24 cellular contexts compared by ENCODE assay signal in the genomic region with DNA sequence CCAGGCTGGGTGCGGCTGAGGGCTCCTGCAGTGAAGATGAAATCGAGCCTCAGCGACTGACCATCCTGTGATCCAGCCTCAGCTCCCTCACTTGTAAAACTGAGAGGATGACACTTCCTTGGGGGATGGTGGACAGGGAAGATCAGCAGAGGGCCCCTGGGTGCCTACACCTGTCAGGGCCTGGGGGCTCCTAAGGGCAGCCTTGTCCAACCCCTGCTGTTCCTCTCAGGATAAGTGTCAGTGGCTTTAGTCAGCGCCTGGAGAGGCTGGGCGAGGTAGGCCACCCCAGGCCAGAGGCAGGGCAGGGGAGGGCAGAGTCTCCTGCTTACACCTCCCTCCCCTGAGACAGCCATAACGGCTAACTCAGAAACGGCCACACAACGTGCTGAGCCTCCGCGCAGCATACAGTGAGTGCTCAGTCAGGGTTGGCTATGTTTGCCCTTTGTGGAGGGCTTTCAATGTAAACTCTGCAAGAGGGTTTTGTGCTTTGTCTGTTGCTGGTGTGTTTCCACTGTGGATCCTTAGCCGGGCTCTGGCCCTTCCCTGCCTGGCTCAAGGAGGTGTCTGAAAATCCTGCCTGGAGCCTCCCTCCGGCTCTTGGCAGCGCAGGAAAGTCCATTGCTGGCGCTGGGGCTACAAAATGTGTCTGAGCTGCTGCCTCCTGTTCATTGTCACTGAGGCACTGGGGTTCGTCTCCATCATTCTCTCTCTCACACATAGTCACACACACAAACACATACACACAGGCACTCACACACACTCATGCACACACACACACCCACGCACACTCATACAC.
DNase-seq lines count a peak whose midpoint lies in the region; ATAC-seq and TF ChIP-seq lines count a peak whose summit lies in the region.
"Had no signal": no experiment of that assay in that cellular context is flagged by ENCODE, and none has a peak within 500 bp of the region (broad histone marks: within the 10 kb centered on the region; RNA-seq: fewer than 3 reads in every experiment).

No MANE protein-coding gene starts in this region.

- no peak overlapping the region for H3K27ac Mint-ChIP-seq in neural progenitor cell
- H3K27ac Mint-ChIP-seq: activated CD4-positive, alpha-beta T cell treated with anti-CD3 and anti-CD28 coated beads, Interleukin-2, amount 10 ng/mL, durations not matched to agents 7 days and 5 days; CD4-positive, CD25-positive, alpha-beta regulatory T cell; effector memory CD8-positive, alpha-beta T cell; progenitor cell of endocrine pancreas; WTC11 had no signal

- H3K9ac ChIP-seq in neural progenitor cell = no peak overlapping the region
- H3K9ac ChIP-seq: GM23248 had no signal

- H3K4me2 ChIP-seq in neural progenitor cell = no peak overlapping the region

- peak overlapping the region; percentile 28 for H3K4me3 ChIP-seq in WERI-Rb-1 (ENCODE audit: low read depth, low read length)
- H3K4me3 ChIP-seq in neural progenitor cell = no peak overlapping the region
- H3K4me3 ChIP-seq: GM23248, heart left ventricle, SJCRH30, thoracic aorta had no signal

- H3K9me3 ChIP-seq in WERI-Rb-1 (ENCODE audit: severe bottlenecking) (no peaks in the 10 kb centered on the region), neural progenitor cell (ENCODE audit: low read depth) (no peaks in the 10 kb centered on the region)
- H3K9me3 ChIP-seq: heart left ventricle, SJCRH30, thoracic aorta had no signal

- no peak overlapping the region for H3K4me3 Mint-ChIP-seq in neural progenitor cell
- H3K4me3 Mint-ChIP-seq: activated CD4-positive, alpha-beta T cell treated with anti-CD3 and anti-CD28 coated beads, Interleukin-2, amount 10 ng/mL, durations not matched to agents 7 days and 5 days; CD4-positive, CD25-positive, alpha-beta regulatory T cell; effector memory CD8-positive, alpha-beta T cell; WTC11 had no signal

- no peaks in the 10 kb centered on the region for H4K20me1 ChIP-seq in neural progenitor cell (ENCODE audit: low read depth)

- no peaks in the 10 kb centered on the region for H3K36me3 ChIP-seq in WERI-Rb-1
- no peaks in the 10 kb centered on the region for H3K36me3 ChIP-seq in neural progenitor cell
- H3K36me3 ChIP-seq: heart left ventricle, SJCRH30, thoracic aorta had no signal

- POLR2A ChIA-PET in HEK293T (lab: Yijun Ruan, JAX) = no interaction called here

- no peaks in the 10 kb centered on the region for H3K27me3 ChIP-seq in WERI-Rb-1 (ENCODE audit: insufficient read depth, low read depth, severe bottlenecking)
- no peaks in the 10 kb centered on the region for H3K27me3 ChIP-seq in neural progenitor cell

- H3K4me1 ChIP-seq in neural progenitor cell = peaks cover 26% of the 10 kb centered on the region
- H3K4me1 ChIP-seq: heart left ventricle, SJCRH30 had no signal

- no peak overlapping the region for H2AFZ ChIP-seq in neural progenitor cell (replicated peaks)
- H2AFZ ChIP-seq: GM23248 had no signal

- CTCF ChIA-PET in HEK293T (lab: Yijun Ruan, JAX) = no interaction called here

- peaks cover 1% of the 10 kb centered on the region for H3K9me3 Mint-ChIP-seq in neural progenitor cell
- H3K9me3 Mint-ChIP-seq: activated CD4-positive, alpha-beta T cell treated with anti-CD3 and anti-CD28 coated beads, Interleukin-2, amount 10 ng/mL, durations not matched to agents 7 days and 5 days; CD4-positive, CD25-positive, alpha-beta regulatory T cell; effector memory CD8-positive, alpha-beta T cell had no signal

- no peak for TF ChIP-seq CTCF in WERI-Rb-1 (IDR thresholded peaks at IDR 0.05; ENCODE audit: low read depth, low read length)
- no peak for TF ChIP-seq CTCF in neural progenitor cell (IDR thresholded peaks at IDR 0.05)

- no peaks in the 10 kb centered on the region for H3K36me3 Mint-ChIP-seq in neural progenitor cell
- H3K36me3 Mint-ChIP-seq: CD4-positive, CD25-positive, alpha-beta regulatory T cell; WTC11 had no signal

- H3F3A ChIP-seq in neural progenitor cell (ENCODE audit: low read depth) = peaks cover 4% of the 10 kb centered on the region

- H3K4me1 Mint-ChIP-seq in neural progenitor cell = peaks cover 14% of the 10 kb centered on the region
- H3K4me1 Mint-ChIP-seq: activated CD4-positive, alpha-beta T cell treated with anti-CD3 and anti-CD28 coated beads, Interleukin-2, amount 10 ng/mL, durations not matched to agents 7 days and 5 days; CD4-positive, CD25-positive, alpha-beta regulatory T cell had no signal

- DNase-seq in NCI-H1417 (lab: John Stamatoyannopoulos, UW) = peak in 2 of 3 experiments; percentile 25 to 43
- no peak for DNase-seq in NCI-H1417 treated with DMSO at 0.1 percent for 48 hours (lab: John Stamatoyannopoulos, UW)
- peak; percentile 51 for DNase-seq in DMS153 (lab: John Stamatoyannopoulos, UW)
- DNase-seq in WERI-Rb-1 = peak; percentile 94
- DNase-seq in neural progenitor cell (ENCODE audit: low spot score) = peak; percentile 28
- no peak for DNase-seq in activated CD4-positive, alpha-beta T cell treated with anti-CD3 and anti-CD28 coated beads, Interleukin-2, amount 50 U/mL, for 1 hour
- DNase-seq in HEK293T (ENCODE audit: extremely low spot score) = no peak
- DNase-seq: 8988T; activated CD4-positive, alpha-beta T cell treated with anti-CD3 and anti-CD28 coated beads, Interleukin-2, amount 10 ng/mL, durations not matched to agents 7 days and 5 days; activated naive CD4-positive, alpha-beta T cell treated with anti-CD3 and anti-CD28 coated beads, Interleukin-2, amount 50 U/mL, for 16 hours; CD4-positive, CD25-positive, alpha-beta regulatory T cell; effector memory CD8-positive, alpha-beta T cell; foreskin fibroblast; GM23248; kidney glomerular epithelial cell; NCI-H2081; NCI-H524; SJCRH30; stimulated activated naive CD4-positive, alpha-beta T cell treated with Interleukin-2 at 50 U/mL for 16 hours had no signal

- no peaks in the 10 kb centered on the region for H3K79me2 ChIP-seq in neural progenitor cell (ENCODE audit: low read depth)

- H3K27ac ChIP-seq in WERI-Rb-1 (peak overlapping the region; percentile 84), neural progenitor cell (no peak overlapping the region)
- H3K27ac ChIP-seq: GM23248, heart left ventricle, SJCRH30, thoracic aorta had no signal

- no peak for ATAC-seq in GM18861 (IDR thresholded peaks at IDR 0.05; ENCODE audit: unreplicated experiment)
- ATAC-seq: effector memory CD8-positive, alpha-beta T cell; heart left ventricle; WTC11 had no signal

- peaks cover 2% of the 10 kb centered on the region for H3K27me3 Mint-ChIP-seq in neural progenitor cell (ENCODE audit: insufficient read depth, low read depth)

TF ChIP-seq in HEK293T, 16 proteins besides CTCF, POLR2A, EP300 and RAD21:
- TF ChIP-seq BHLHE40 (IDR thresholded peaks at IDR 0.05; ENCODE audit: borderline replicate concordance) = no peak
- TF ChIP-seq FOXA1 (IDR thresholded peaks at IDR 0.05) = no peak
- no peak for TF ChIP-seq NFRKB (IDR thresholded peaks at IDR 0.05)
- no peak for TF ChIP-seq ZNF384 (IDR thresholded peaks at IDR 0.05)
- no peak for TF ChIP-seq FOXM1 (IDR thresholded peaks at IDR 0.05; ENCODE audit: borderline replicate concordance)
- no peak for TF ChIP-seq FOXK2 (IDR thresholded peaks at IDR 0.05)
- TF ChIP-seq TARDBP (IDR thresholded peaks at IDR 0.05) = no peak
- no peak for TF ChIP-seq LEF1 (IDR thresholded peaks at IDR 0.05; ENCODE audit: borderline replicate concordance)
- TF ChIP-seq PKNOX1 (IDR thresholded peaks at IDR 0.05) = no peak
- no peak for TF ChIP-seq SUZ12 (IDR thresholded peaks at IDR 0.05)
TF ChIP-seq in HEK293T: peak in this region for 0.

Comparison
In these comparisons a context has a peak if more than half of its experiments do, and no peak if none do; other contexts are left out.
1. DNase-seq: peak in NCI-H1417 (2 of 3), DMS153 (single experiment), WERI-Rb-1 (single experiment) and neural progenitor cell (single experiment); none in NCI-H1417 treated with DMSO at 0.1 percent for 48 hours (single experiment), activated CD4-positive, alpha-beta T cell treated with anti-CD3 and anti-CD28 coated beads, Interleukin-2, amount 50 U/mL, for 1 hour (single experiment) and HEK293T (single experiment).